1 cellular context compared by ENCODE assay signal in the genomic region with DNA sequence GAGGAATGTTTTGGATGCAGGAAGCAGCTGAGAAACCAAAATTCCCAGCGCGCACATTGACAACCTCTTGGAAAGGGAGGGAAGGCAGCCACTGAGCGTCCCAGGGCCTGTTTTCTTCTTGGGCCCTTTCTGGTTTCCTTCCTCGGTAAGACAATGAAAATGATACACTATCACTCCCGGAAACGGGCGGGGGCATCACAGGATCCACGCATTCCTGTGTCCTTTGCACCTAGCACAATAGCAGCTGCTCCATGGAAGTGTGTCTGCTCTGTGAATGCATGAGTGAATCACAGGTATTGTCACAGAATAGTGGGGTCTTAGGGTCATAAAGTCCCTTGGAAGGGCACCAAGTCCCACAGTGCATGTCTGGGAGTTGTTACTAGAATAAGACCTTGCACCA.
A peak's percentile ranks its signal among the peaks of the same experiment; 100 is the strongest.
TF ChIP-seq lines count a peak whose summit lies in the region.

No MANE protein-coding gene starts in this region.

TF ChIP-seq in Ishikawa, 13 proteins besides CTCF, POLR2A, EP300 and RAD21:
- TF ChIP-seq, protein P1, sequence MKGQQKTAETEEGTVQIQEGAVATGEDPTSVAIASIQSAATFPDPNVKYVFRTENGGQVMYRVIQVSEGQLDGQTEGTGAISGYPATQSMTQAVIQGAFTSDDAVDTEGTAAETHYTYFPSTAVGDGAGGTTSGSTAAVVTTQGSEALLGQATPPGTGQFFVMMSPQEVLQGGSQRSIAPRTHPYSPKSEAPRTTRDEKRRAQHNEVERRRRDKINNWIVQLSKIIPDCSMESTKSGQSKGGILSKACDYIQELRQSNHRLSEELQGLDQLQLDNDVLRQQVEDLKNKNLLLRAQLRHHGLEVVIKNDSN (IDR thresholded peaks at IDR 0.05) = no peak
- 0 out of 2 replicates have a peak, but pooled peaks have one; percentile 10 for TF ChIP-seq TEAD4 (IDR thresholded peaks at IDR 0.05)
